ENCODE assay signal across 2 cellular contexts in genomic region chr7:86045197-86045596, GRCh38.
DNase-seq lines count a peak whose midpoint lies in the region; ATAC-seq, FAIRE-seq and TF ChIP-seq lines count a peak whose summit lies in the region.
"Not testable (repeated sequence)": the region's sequence is repeated elsewhere in the genome, so short reads cannot be mapped to it uniquely, and the experiment has no call there.

No MANE protein-coding gene starts in this region.

- not testable (repeated sequence) for H3K9me3 ChIP-seq in A549; HEK293 (ENCODE audit: control insufficient read depth, insufficient read depth, low read depth, low read length)

- CTCF ChIA-PET in A549 (lab: Yijun Ruan, JAX) = not testable (repeated sequence)
- CTCF ChIA-PET in HEK293 (lab: Yijun Ruan, JAX) = interaction anchor here (0.7 kb wide), 2 partner anchors 146 to 154 kb away, joined by 3 read pairs; no protein-coding TSS in a partner anchor

- FAIRE-seq in A549 (lab: Jason Lieb, UNC) = not testable (repeated sequence)

- not testable (repeated sequence) for TF ChIP-seq POLR2A in A549 (IDR thresholded peaks at IDR 0.05; ENCODE audit: low read length)

- not testable (repeated sequence) for H3K36me3 ChIP-seq in HEK293 (ENCODE audit: control insufficient read depth in 2 of 2, insufficient read depth in 1 of 2, low read length in 2 of 2)

- POLR2A ChIA-PET in A549 (lab: Yijun Ruan, JAX); HEK293 (lab: Yijun Ruan, JAX): not testable (repeated sequence)

- TF ChIP-seq RAD21 in A549 (conservative IDR thresholded peaks at IDR 0.05 in 1 of 2, IDR thresholded peaks at IDR 0.05 in 1 of 2) = not testable (repeated sequence)

- not testable (repeated sequence) for H3K4me2 ChIP-seq in A549

- not testable (repeated sequence) for DNase-seq in A549 (ENCODE audit: low read depth in 1 of 2, low spot score in 1 of 2)

- H3K4me1 ChIP-seq in A549; HEK293 (ENCODE audit: control insufficient read depth, insufficient read depth, low read length): not testable (repeated sequence)

- ATAC-seq in A549 = not testable (repeated sequence)

- H3K4me3 ChIP-seq in A549; HEK293 (ENCODE audit: low read depth, low read length): not testable (repeated sequence)

- not testable (repeated sequence) for H3K27ac ChIP-seq in A549; HEK293 (ENCODE audit: extremely low read depth, low read depth, low read length)

- TF ChIP-seq EP300 in A549 (IDR thresholded peaks at IDR 0.05) = not testable (repeated sequence)

- not testable (repeated sequence) for TF ChIP-seq CTCF in A549 (IDR thresholded peaks at IDR 0.05); HEK293 (tag by site-specific recombination; IDR thresholded peaks at IDR 0.05)

- WGBS in A549 (ENCODE audit: missing lambda C conversion rate) = 4% methylated on average over 1 of the region's 1 CpG

TF ChIP-seq in A549, 52 proteins besides CTCF, POLR2A, EP300 and RAD21:
- TF ChIP-seq ZC3H11A (IDR thresholded peaks at IDR 0.05) = peak; percentile 77

TF ChIP-seq in HEK293, 187 proteins besides CTCF, POLR2A, EP300 and RAD21:
- TF ChIP-seq ZNF266 (tag by site-specific recombination; IDR thresholded peaks at IDR 0.05; ENCODE audit: low read depth) = 0 out of 2 replicates have a peak, but pooled peaks have one; percentile 31
- peak; percentile 33; the same call in 1 of the 2 replicates for TF ChIP-seq ZNF202 (tag by site-specific recombination; IDR thresholded peaks at IDR 0.05; ENCODE audit: borderline replicate concordance)
- TF ChIP-seq ZXDB (tag by site-specific recombination; IDR thresholded peaks at IDR 0.05) = peak; percentile 25; the same call in 1 of the 2 replicates
- TF ChIP-seq REST (tag by site-specific recombination; IDR thresholded peaks at IDR 0.05) = peak; percentile 32; the same call in 1 of the 2 replicates
- 0 out of 2 replicates have a peak, but pooled peaks have one; percentile 32 for TF ChIP-seq ZBTB8A (tag by site-specific recombination; IDR thresholded peaks at IDR 0.05)
- peak; percentile 77 for TF ChIP-seq ZNF518A (tag by site-specific recombination; conservative IDR thresholded peaks at IDR 0.05; ENCODE audit: low read depth)
- TF ChIP-seq ZNF404 (tag by site-specific recombination; IDR thresholded peaks at IDR 0.05) = 0 out of 2 replicates have a peak, but pooled peaks have one; percentile 17
- TF ChIP-seq ZNF140 (tag by site-specific recombination; IDR thresholded peaks at IDR 0.05) = peak; percentile 47; the same call in 1 of the 2 replicates
- peak; percentile 11; the same call in 1 of the 2 replicates for TF ChIP-seq ZNF654 (tag by site-specific recombination; IDR thresholded peaks at IDR 0.05; ENCODE audit: low read depth)
- TF ChIP-seq ZNF510 (tag by site-specific recombination; IDR thresholded peaks at IDR 0.05; ENCODE audit: insufficient replicate concordance) = peak; percentile 72
- TF ChIP-seq ZNF433 (tag by site-specific recombination; IDR thresholded peaks at IDR 0.05; ENCODE audit: low read depth) = peak; percentile 25; the same call in 1 of the 2 replicates
- peak; percentile 67 for TF ChIP-seq ZNF555 (tag by site-specific recombination; conservative IDR thresholded peaks at IDR 0.05)
- TF ChIP-seq ZNF394 (tag by site-specific recombination; IDR thresholded peaks at IDR 0.05; ENCODE audit: borderline replicate concordance) = peak; percentile 76
- TF ChIP-seq ZNF426 (tag by site-specific recombination; IDR thresholded peaks at IDR 0.05) = peak; percentile 73
- TF ChIP-seq ZBTB11 (tag by site-specific recombination; conservative IDR thresholded peaks at IDR 0.05; ENCODE audit: low read depth) = peak; percentile 54
- peak; percentile 58 for TF ChIP-seq ZNF623 (tag by site-specific recombination; IDR thresholded peaks at IDR 0.05)
TF ChIP-seq in HEK293: peak in this region for 16; not testable (repeated sequence) for 171.
